In genomic region chr3:144369151-144369879, GRCh38 we compare ENCODE assay signal across 24 cellular contexts.
A peak's percentile ranks its signal among the peaks of the same experiment; 100 is the strongest.
DNase-seq lines count a peak whose midpoint lies in the region; ATAC-seq and TF ChIP-seq lines count a peak whose summit lies in the region.
"Had no signal": no experiment of that assay in that cellular context is flagged by ENCODE, and none has a peak within 500 bp of the region (broad histone marks: within the 10 kb centered on the region; RNA-seq: fewer than 3 reads in every experiment).

No MANE protein-coding gene starts in this region.

- peak; percentile 18 for DNase-seq in NCI-H1092 (lab: John Stamatoyannopoulos, UW)
- DNase-seq in NCI-H446 treated with DMSO at 0.1 percent for 48 hours (lab: John Stamatoyannopoulos, UW) = peak; percentile 47
- DNase-seq in foreskin fibroblast = peak; percentile 19 to 34
- DNase-seq in WTC11 (ENCODE audit: low spot score) = no peak
- no peak for DNase-seq in activated naive CD4-positive, alpha-beta T cell treated with Interleukin-2 at 50 U/mL for 16 hours
- DNase-seq in posterior cingulate gyrus = no peak
- DNase-seq: activated CD4-positive, CD25-positive, alpha-beta regulatory T cell; activated T-cell treated with anti-CD3 and anti-CD28 coated beads, Interleukin-2, amount 50 U/mL, for 72 hours; AML-193; body of pancreas; Caco-2; GDM1; glutamatergic neuron; GOT3; lower lobe of right lung; NCI-H1694; NCI-H524; stimulated activated naive B cell treated with anti-CD40 and anti-IgM and Interleukin-4, amounts not matched to agents 10 μg/mL and 1 μg/mL and 100 μg/mL, for 72 hours; thyroid gland had no signal

- peaks cover 52% of the 10 kb centered on the region for H3K9me3 Mint-ChIP-seq in WTC11

- no peak overlapping the region for H3K4me3 Mint-ChIP-seq in WTC11
- H3K4me3 Mint-ChIP-seq: activated T-cell treated with anti-CD3 and anti-CD28 coated beads, Interleukin-2, amount 50 U/mL, for 72 hours; stimulated activated naive B cell treated with anti-CD40 and anti-IgM and Interleukin-4, amounts not matched to agents 10 μg/mL and 1 μg/mL and 100 μg/mL, for 72 hours; T-helper 2 cell treated with Interferon-gamma antibody and Interleukin-4, amounts not matched to agents 5 μg/mL and 100 μg/mL, for 36 hours had no signal

- CTCF ChIA-PET in WTC11 (lab: Charles Lee) = no interaction called here

- H3K4me3 ChIP-seq in foreskin fibroblast (ENCODE audit: low read depth in 1 of 2, low read length in 2 of 2) = no peak overlapping the region
- H3K4me3 ChIP-seq: body of pancreas, lower lobe of right lung, right lobe of liver, SJCRH30, thyroid gland had no signal

- no peaks in the 10 kb centered on the region; the same call in 1 of the 2 replicates for H3K27me3 Mint-ChIP-seq in WTC11 (ENCODE audit: low read depth)

- TF ChIP-seq CTCF in foreskin fibroblast (IDR thresholded peaks at IDR 0.05; ENCODE audit: low read depth, low read length) (no peak), WTC11 (IDR thresholded peaks at IDR 0.05) (no peak)

- H3K36me3 Mint-ChIP-seq in WTC11 = peaks cover 35% of the 10 kb centered on the region
- H3K36me3 Mint-ChIP-seq: stimulated activated naive B cell treated with anti-CD40 and anti-IgM and Interleukin-4, amounts not matched to agents 10 μg/mL and 1 μg/mL and 100 μg/mL, for 72 hours had no signal

- H3K27ac Mint-ChIP-seq in WTC11 = no peak overlapping the region
- H3K27ac Mint-ChIP-seq: activated naive CD4-positive, alpha-beta T cell treated with anti-CD3 and anti-CD28 coated beads, Interleukin-2, amount 50 U/mL, for 72 hours; activated T-cell treated with anti-CD3 and anti-CD28 coated beads, Interleukin-2, amount 50 U/mL, for 72 hours; stimulated activated naive B cell treated with anti-CD40 and anti-IgM and Interleukin-4, amounts not matched to agents 10 μg/mL and 1 μg/mL and 100 μg/mL, for 72 hours; T-helper 2 cell treated with Interferon-gamma antibody and Interleukin-4, amounts not matched to agents 5 μg/mL and 100 μg/mL, for 36 hours had no signal

- POLR2A ChIA-PET in WTC11 (lab: Charles Lee) = no interaction called here

- intact Hi-C loops in posterior cingulate gyrus (cut with DNase I) = no loop called here

- H3K4me1 Mint-ChIP-seq in WTC11 = peaks cover 15% of the 10 kb centered on the region
- H3K4me1 Mint-ChIP-seq: stimulated activated naive B cell treated with anti-CD40 and anti-IgM and Interleukin-4, amounts not matched to agents 10 μg/mL and 1 μg/mL and 100 μg/mL, for 72 hours had no signal

- ATAC-seq in WTC11 = no peak
- ATAC-seq in GM21390 (IDR thresholded peaks at IDR 0.05; ENCODE audit: unreplicated experiment) = no peak
- ATAC-seq: activated naive CD4-positive, alpha-beta T cell treated with anti-CD3 and anti-CD28 coated beads, Interleukin-2, amount 50 U/mL, for 72 hours; activated T-cell treated with anti-CD3 and anti-CD28 coated beads, Interleukin-2, amount 50 U/mL, for 72 hours; body of pancreas; right lobe of liver; stimulated activated naive B cell treated with anti-CD40 and anti-IgM and Interleukin-4, amounts not matched to agents 10 μg/mL and 1 μg/mL and 100 μg/mL, for 72 hours had no signal

TF ChIP-seq in WTC11, 78 proteins besides CTCF, POLR2A, EP300 and RAD21:
- TF ChIP-seq ZNF317 (CRISPR knock-in tag; IDR thresholded peaks at IDR 0.05; ENCODE audit: borderline replicate concordance, low read depth) (no peak), TCF7 (CRISPR knock-in tag; IDR thresholded peaks at IDR 0.05; ENCODE audit: low read depth) (no peak), NR3C1 (CRISPR knock-in tag; conservative IDR thresholded peaks at IDR 0.05; ENCODE audit: low read depth) (no peak), ZMAT4 (CRISPR knock-in tag; IDR thresholded peaks at IDR 0.05) (no peak), E2F1 (CRISPR knock-in tag; IDR thresholded peaks at IDR 0.05) (no peak), ZNF138 (CRISPR knock-in tag; conservative IDR thresholded peaks at IDR 0.05) (no peak), ZNF512 (CRISPR knock-in tag; IDR thresholded peaks at IDR 0.05; ENCODE audit: borderline replicate concordance) (no peak), MLX (CRISPR knock-in tag; IDR thresholded peaks at IDR 0.05) (no peak), MAX (CRISPR knock-in tag; IDR thresholded peaks at IDR 0.05) (no peak), ERG (CRISPR knock-in tag; IDR thresholded peaks at IDR 0.05) (no peak), ESRRA (CRISPR knock-in tag; IDR thresholded peaks at IDR 0.05; ENCODE audit: borderline replicate concordance) (no peak), ZNF416 (CRISPR knock-in tag; IDR thresholded peaks at IDR 0.05) (no peak), RELA (CRISPR knock-in tag; IDR thresholded peaks at IDR 0.05; ENCODE audit: borderline replicate concordance) (no peak), HMGXB4 (CRISPR knock-in tag; IDR thresholded peaks at IDR 0.05) (no peak), FOXK1 (CRISPR knock-in tag; IDR thresholded peaks at IDR 0.05) (no peak), ZBTB21 (CRISPR knock-in tag; IDR thresholded peaks at IDR 0.05; ENCODE audit: borderline replicate concordance) (no peak)
TF ChIP-seq in WTC11: peak in this region for 0.

Comparison
In these comparisons a context has a peak if more than half of its experiments do, and no peak if none do; other contexts are left out.
1. DNase-seq: peak in NCI-H1092 (single experiment), NCI-H446 treated with DMSO at 0.1 percent for 48 hours (single experiment) and foreskin fibroblast (2 of 2); none in WTC11 (single experiment), activated naive CD4-positive, alpha-beta T cell treated with Interleukin-2 at 50 U/mL for 16 hours (single experiment) and posterior cingulate gyrus (0 of 10).